Comparison of ENCODE assay signal across 22 cellular contexts in genomic region chr2:98153402-98153938, GRCh38.
A peak's percentile ranks its signal among the peaks of the same experiment; 100 is the strongest.
DNase-seq lines count a peak whose midpoint lies in the region; ATAC-seq and TF ChIP-seq lines count a peak whose summit lies in the region.
"Had no signal": no experiment of that assay in that cellular context is flagged by ENCODE, and none has a peak within 500 bp of the region (broad histone marks: within the 10 kb centered on the region; RNA-seq: fewer than 3 reads in every experiment).

No MANE protein-coding gene starts in this region.

- H3K4me1 ChIP-seq in ascending aorta = peaks cover 0 to 12% of the 10 kb centered on the region in 2 donors
- peaks cover 0 to 41% (median 7%) of the 10 kb centered on the region in 12 donors for H3K4me1 ChIP-seq in heart left ventricle
- H3K4me1 ChIP-seq in tibial nerve = peaks cover 0 to 7% (median 0%) of the 10 kb centered on the region in 4 donors

- no peak for TF ChIP-seq POLR2A in heart left ventricle (IDR thresholded peaks at IDR 0.05)
- TF ChIP-seq POLR2A in tibial nerve (IDR thresholded peaks at IDR 0.05) = no peak

- H3K36me3 ChIP-seq in ascending aorta (no peaks in the 10 kb centered on the region), heart left ventricle (no peaks in the 10 kb centered on the region), tibial nerve (no peaks in the 10 kb centered on the region)

- intact Hi-C loops in ascending aorta (cut with DNase I) (no loop called here), heart left ventricle (cut with DNase I) (no loop called here)

- H3K27me3 ChIP-seq in ascending aorta = no peaks in the 10 kb centered on the region
- no peaks in the 10 kb centered on the region for H3K27me3 ChIP-seq in heart left ventricle
- H3K27me3 ChIP-seq in tibial nerve = no peaks in the 10 kb centered on the region

- WGBS in heart left ventricle, 4 donors = 49 to 63% (median 58%) methylated on average over 8 of the region's 8 CpGs
- WGBS in tibial nerve, 2 donors = 80 to 83% methylated on average over 8 of the region's 8 CpGs

- peak overlapping the region; percentile 56 to 63 for H3K27ac ChIP-seq in ascending aorta
- H3K27ac ChIP-seq in heart left ventricle = peak overlapping the region; percentile 9 to 79 (median 66)
- no peak overlapping the region for H3K27ac ChIP-seq in tibial nerve
- H3K27ac ChIP-seq: C4-2B, HL-60, KMS-11 had no signal

- peak; percentile 30 for DNase-seq in NCI-H69 (lab: John Stamatoyannopoulos, UW)
- no peak for DNase-seq in ascending aorta (ENCODE audit: low spot score in 2 of 2)
- no peak for DNase-seq in heart left ventricle
- DNase-seq in inferior parietal cortex (ENCODE audit: extremely low spot score) = peak; percentile 42
- DNase-seq in stimulated activated CD4-positive, alpha-beta T cell treated with anti-CD3 and anti-CD28 coated beads, Interleukin-4, amount 100 ng/mL, for 4 hours = no peak
- no peak for DNase-seq in tibial nerve (ENCODE audit: low spot score in 2 of 2)
- DNase-seq: CD8-positive, alpha-beta T cell; DMS153; DND-41; MM.1S; NCI-H2029 treated with DMSO at 0.1 percent for 48 hours; NCI-H2171 treated with DMSO at 0.1 percent for 48 hours; NCI-H345; NCI-H510A treated with DMSO at 0.1 percent for 48 hours; NCI-H748 treated with DMSO at 0.1 percent for 48 hours; RPMI8226; SHP77 treated with DMSO at 0.1 percent for 48 hours had no signal

- TF ChIP-seq CTCF in ascending aorta (IDR thresholded peaks at IDR 0.05) (no peak), heart left ventricle (IDR thresholded peaks at IDR 0.05) (no peak), tibial nerve (IDR thresholded peaks at IDR 0.05) (no peak)

- ATAC-seq in heart left ventricle (peak in 2 of 4 donors; percentile 13 to 30), GM18511 (IDR thresholded peaks at IDR 0.05; ENCODE audit: unreplicated experiment) (no peak)
- ATAC-seq: CD8-positive, alpha-beta T cell; HCT116 had no signal

- no peak for TF ChIP-seq EP300 in tibial nerve (IDR thresholded peaks at IDR 0.05)

- H3K9me3 ChIP-seq in ascending aorta (no peaks in the 10 kb centered on the region), heart left ventricle (no peaks in the 10 kb centered on the region), tibial nerve (no peaks in the 10 kb centered on the region)

- H3K4me3 ChIP-seq in ascending aorta (peak overlapping the region in 1 of 2 donors; percentile 30), heart left ventricle (no peak overlapping the region), tibial nerve (no peak overlapping the region)

Comparison
In these comparisons a context has a peak if more than half of its experiments do, and no peak if none do; other contexts are left out.
1. DNase-seq: peak in NCI-H69 (single experiment) and inferior parietal cortex (single experiment); none in ascending aorta (0 of 2), heart left ventricle (0 of 5), stimulated activated CD4-positive, alpha-beta T cell treated with anti-CD3 and anti-CD28 coated beads, Interleukin-4, amount 100 ng/mL, for 4 hours (0 of 2) and tibial nerve (0 of 2).
2. H3K27ac ChIP-seq: peak in ascending aorta (2 of 2) and heart left ventricle (12 of 12); none in tibial nerve (0 of 4).